ENCODE assay signal across 18 cellular contexts in the genomic region with DNA sequence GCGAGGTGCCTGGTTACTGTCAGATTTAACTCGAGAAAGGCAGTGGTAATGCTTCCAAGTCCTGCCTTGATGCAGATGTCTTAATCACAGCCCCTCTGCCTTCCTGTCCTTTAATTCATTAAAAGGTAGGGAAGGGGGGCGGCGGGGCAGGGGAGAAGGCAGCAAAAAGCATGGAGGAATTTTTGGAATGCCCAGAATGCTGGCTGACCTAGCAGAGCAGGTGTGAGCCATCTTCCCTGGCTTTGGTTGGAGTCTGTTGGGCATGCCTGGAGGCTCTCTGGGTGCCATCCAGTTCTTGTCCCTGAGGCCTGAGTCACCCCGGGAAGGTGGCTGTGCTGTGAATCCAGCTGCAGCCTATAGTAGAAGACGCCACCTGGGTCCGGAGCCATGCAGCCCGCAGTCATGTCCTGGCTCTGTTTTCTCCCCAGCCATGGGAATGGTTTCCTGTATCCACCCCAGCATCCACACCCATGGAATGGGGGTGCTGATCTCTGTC. TPM values are rescaled to one million over a fixed set of nuclear protein-coding genes. Genes with fewer than 3 reads are reported as not detected.
DNase-seq lines count a peak whose midpoint lies in the region; ATAC-seq, FAIRE-seq and TF ChIP-seq lines count a peak whose summit lies in the region.
"Had no signal": no experiment of that assay in that cellular context is flagged by ENCODE, and none has a peak within 500 bp of the region (broad histone marks: within the 10 kb centered on the region; RNA-seq: fewer than 3 reads in every experiment).

No MANE protein-coding gene starts in this region.

- H3K27ac ChIP-seq in A549: peak overlapping the region in 1 of 2 experiments; percentile 59; a peak in 3 of 6 replicates
- peak overlapping the region; percentile 54 for H3K27ac ChIP-seq in endothelial cell of umbilical vein (ENCODE audit: insufficient read depth, low read depth, low read length)
- peak overlapping the region; percentile 31 for H3K27ac ChIP-seq in lower lobe of right lung
- H3K27ac ChIP-seq: spleen had no signal

- H3K27me3 ChIP-seq in endothelial cell of umbilical vein (ENCODE audit: control insufficient read depth in 2 of 2, insufficient read depth in 2 of 2, low read length in 2 of 2) (no peaks in the 10 kb centered on the region), lower lobe of right lung (ENCODE audit: low read depth) (no peaks in the 10 kb centered on the region)
- H3K27me3 ChIP-seq: spleen had no signal

- POLR2A ChIA-PET in A549 (lab: Yijun Ruan, JAX) (no interaction called here), endothelial cell of umbilical vein (lab: Charles Lee) (no interaction called here)

- no peaks in the 10 kb centered on the region for H4K20me1 ChIP-seq in endothelial cell of umbilical vein (replicated peaks; ENCODE audit: control insufficient read depth, extremely low read depth, insufficient read depth, low read length)

- no peaks in the 10 kb centered on the region for H3K36me3 Mint-ChIP-seq in activated T-helper 1 cell treated with anti-CD3 and anti-CD28 coated beads, Interleukin-12 subunit alpha, Interleukin-12 subunit beta, Interleukin-2, Interleukin-4 antibody, amounts not matched to agents 30 ng/mL and 10 ng/mL and 1 ng/mL, durations not matched to agents 14 hours and 24 hours and 36 hours (ENCODE audit: low read depth)

- H3K36me3 ChIP-seq in endothelial cell of umbilical vein (ENCODE audit: control insufficient read depth in 2 of 2, extremely low read depth in 1 of 2, insufficient read depth in 2 of 2, low read length in 2 of 2) (no peaks in the 10 kb centered on the region), lower lobe of right lung (no peaks in the 10 kb centered on the region)
- H3K36me3 ChIP-seq: spleen had no signal

- H3K4me3 Mint-ChIP-seq in activated T-helper 1 cell treated with anti-CD3 and anti-CD28 coated beads, Interleukin-12 subunit alpha, Interleukin-12 subunit beta, Interleukin-2, Interleukin-4 antibody, amounts not matched to agents 30 ng/mL and 10 ng/mL and 1 ng/mL, durations not matched to agents 14 hours and 24 hours and 36 hours: no peak overlapping the region
- H3K4me3 Mint-ChIP-seq: central memory CD8-positive, alpha-beta T cell; nephron progenitor cell had no signal

- dilution Hi-C loops in endothelial cell of umbilical vein (cut with MboI; ENCODE audit: extremely low pct_ligation_motif_present, low sequenced_read_pairs): no loop called here

- H3K79me2 ChIP-seq in endothelial cell of umbilical vein (ENCODE audit: control insufficient read depth, insufficient read depth, low read length): peaks cover 53% of the 10 kb centered on the region

- H3K9ac ChIP-seq in endothelial cell of umbilical vein (replicated peaks; ENCODE audit: extremely low read depth, insufficient read depth, low read length): no peak overlapping the region

- TF ChIP-seq RAD21 in A549 (conservative IDR thresholded peaks at IDR 0.05 in 1 of 2, IDR thresholded peaks at IDR 0.05 in 1 of 2): no peak

- no peaks in the 10 kb centered on the region for H3K9me1 ChIP-seq in endothelial cell of umbilical vein (replicated peaks; ENCODE audit: control insufficient read depth, extremely low read depth, insufficient read depth, low read length)

- TF ChIP-seq CTCF in A549 (IDR thresholded peaks at IDR 0.05): no peak
- no peak for TF ChIP-seq CTCF in endothelial cell of umbilical vein (IDR thresholded peaks at IDR 0.05; ENCODE audit: extremely low read depth in 1 of 2, insufficient read depth in 1 of 2, low read depth in 1 of 2, low read length in 2 of 2)
- TF ChIP-seq CTCF in lower lobe of right lung (IDR thresholded peaks at IDR 0.05): no peak

- 65% methylated on average over 6 of the region's 8 CpGs for WGBS in A549 (ENCODE audit: missing lambda C conversion rate)

- DNase-seq in A549 (ENCODE audit: low read depth in 1 of 2, low spot score in 1 of 2) (no peak), M059J (ENCODE audit: low read depth) (peak; percentile 93), endothelial cell of umbilical vein (ENCODE audit: low read depth, low spot score) (no peak), lower lobe of right lung (no peak), HPDE6-E6E7 (ENCODE audit: extremely low spot score) (no peak), NCI-H510A treated with DMSO at 0.1 percent for 48 hours (lab: John Stamatoyannopoulos, UW) (no peak), cerebellar cortex (ENCODE audit: low spot score) (no peak)
- DNase-seq in activated T-helper 1 cell treated with anti-CD3 and anti-CD28 coated beads, Interleukin-12 subunit alpha, Interleukin-12 subunit beta, Interleukin-2, Interleukin-4 antibody, amounts not matched to agents 30 ng/mL and 10 ng/mL and 1 ng/mL, durations not matched to agents 14 hours and 24 hours and 36 hours (ENCODE audit: low spot score): no peak
- DNase-seq: activated effector memory CD4-positive, alpha-beta T cell treated with anti-CD3 and anti-CD28 coated beads, Interleukin-2, amount 50 U/mL, for 16 hours; DMS153; NCI-H2029; nephron progenitor cell; spleen; T-helper 2 cell had no signal

- TF ChIP-seq POLR2A in A549 (IDR thresholded peaks at IDR 0.05; ENCODE audit: low read length) (no peak), endothelial cell of umbilical vein (IDR thresholded peaks at IDR 0.05; ENCODE audit: low read depth, low read length) (no peak)

- H3K4me1 ChIP-seq in A549 (peaks cover 39% of the 10 kb centered on the region), endothelial cell of umbilical vein (ENCODE audit: control insufficient read depth, extremely low read depth, insufficient read depth, low read length) (peaks cover 39% of the 10 kb centered on the region), lower lobe of right lung (peaks cover 34% of the 10 kb centered on the region)

- intact Hi-C loops in endothelial cell of umbilical vein (cut with micrococcal nuclease) (loop anchor here (2.0 to 5.0 kb wide), 2 partner anchors 13 to 59 kb away; no protein-coding TSS in a partner anchor), lower lobe of right lung (cut with DNase I) (no loop called here)
- intact Hi-C loops in activated T-helper 1 cell treated with anti-CD3 and anti-CD28 coated beads, Interleukin-12 subunit alpha, Interleukin-12 subunit beta, Interleukin-2, Interleukin-4 antibody, amounts not matched to agents 30 ng/mL and 10 ng/mL and 1 ng/mL, durations not matched to agents 14 hours and 24 hours and 36 hours (cut with micrococcal nuclease): no loop called here

- no peak for TF ChIP-seq EP300 in A549 (IDR thresholded peaks at IDR 0.05)

- FAIRE-seq in A549 (lab: Jason Lieb, UNC): no peak
- peak; percentile 58 for FAIRE-seq in endothelial cell of umbilical vein (lab: Jason Lieb, UNC)
- FAIRE-seq: K562 had no signal

- no peaks in the 10 kb centered on the region for H3K4me1 Mint-ChIP-seq in activated T-helper 1 cell treated with anti-CD3 and anti-CD28 coated beads, Interleukin-12 subunit alpha, Interleukin-12 subunit beta, Interleukin-2, Interleukin-4 antibody, amounts not matched to agents 30 ng/mL and 10 ng/mL and 1 ng/mL, durations not matched to agents 14 hours and 24 hours and 36 hours (ENCODE audit: low read depth)
- H3K4me1 Mint-ChIP-seq: central memory CD8-positive, alpha-beta T cell had no signal

- CTCF ChIA-PET in A549 (lab: Yijun Ruan, JAX): interaction anchor here (1.5 kb wide), 1 partner anchor 9 kb away, joined by 4 read pairs; no protein-coding TSS in a partner anchor
- CTCF ChIA-PET in endothelial cell of umbilical vein (lab: Charles Lee): interaction anchor here (2.1 kb wide), 1 partner anchor 81 kb away, joined by 7 read pairs; no protein-coding TSS in a partner anchor

- no peak overlapping the region for H2AFZ ChIP-seq in endothelial cell of umbilical vein (ENCODE audit: low read depth, low read length)

- H3K27me3 Mint-ChIP-seq in activated T-helper 1 cell treated with anti-CD3 and anti-CD28 coated beads, Interleukin-12 subunit alpha, Interleukin-12 subunit beta, Interleukin-2, Interleukin-4 antibody, amounts not matched to agents 30 ng/mL and 10 ng/mL and 1 ng/mL, durations not matched to agents 14 hours and 24 hours and 36 hours (ENCODE audit: insufficient read depth): peaks cover 28% of the 10 kb centered on the region
- H3K27me3 Mint-ChIP-seq: central memory CD8-positive, alpha-beta T cell had no signal

- H3K9me3 ChIP-seq in A549 (no peaks in the 10 kb centered on the region), endothelial cell of umbilical vein (replicated peaks; ENCODE audit: control insufficient read depth, insufficient read depth, low read length) (no peaks in the 10 kb centered on the region), lower lobe of right lung (no peaks in the 10 kb centered on the region)
- H3K9me3 ChIP-seq: spleen had no signal

- ATAC-seq in A549 (peak in 1 of 2 experiments; percentile 48; a peak in 2 of 6 replicates), lower lobe of right lung (no peak)
- ATAC-seq: K562 had no signal

- no TSS peak for BruUV-seq in endothelial cell of umbilical vein (replicated peaks; lab: Mats Ljungman, UMichigan)

- H3K4me2 ChIP-seq in A549: peak overlapping the region; percentile 26; the same call in 1 of the 3 replicates
- no peak overlapping the region for H3K4me2 ChIP-seq in endothelial cell of umbilical vein (ENCODE audit: insufficient read depth, low read length)

- no peak overlapping the region for H3K4me3 ChIP-seq in A549
- H3K4me3 ChIP-seq in endothelial cell of umbilical vein (replicated peaks in 1 of 3; ENCODE audit: insufficient read depth in 1 of 3, low read depth in 1 of 3, low read length in 3 of 3): no peak overlapping the region
- H3K4me3 ChIP-seq in lower lobe of right lung: no peak overlapping the region
- H3K4me3 ChIP-seq: K562, spleen had no signal

- no peaks in the 10 kb centered on the region for H3K9me3 Mint-ChIP-seq in activated T-helper 1 cell treated with anti-CD3 and anti-CD28 coated beads, Interleukin-12 subunit alpha, Interleukin-12 subunit beta, Interleukin-2, Interleukin-4 antibody, amounts not matched to agents 30 ng/mL and 10 ng/mL and 1 ng/mL, durations not matched to agents 14 hours and 24 hours and 36 hours
- H3K9me3 Mint-ChIP-seq: central memory CD8-positive, alpha-beta T cell; nephron progenitor cell had no signal

- H3K27ac Mint-ChIP-seq in activated T-helper 1 cell treated with anti-CD3 and anti-CD28 coated beads, Interleukin-12 subunit alpha, Interleukin-12 subunit beta, Interleukin-2, Interleukin-4 antibody, amounts not matched to agents 30 ng/mL and 10 ng/mL and 1 ng/mL, durations not matched to agents 14 hours and 24 hours and 36 hours: no peak overlapping the region

RNA-seq across cellular contexts. Expression of a gene that starts 15.6 kb away (rescaled TPM):
- 7.9 and 8.8 TPM in 2 replicates for polyA plus RNA-seq in A549 (2011; rRNA removed)
- polyA plus RNA-seq in A549 (2012; cell fraction: cytosol; rRNA removed): 2.3 and 2.7 TPM in 2 replicates
- 4.4 and 6.0 TPM in 2 replicates for polyA plus RNA-seq in A549 (2012; cell fraction: nucleus; rRNA removed)
- polyA plus RNA-seq in A549 (2017; fragmentation: RNase III; extraction: RNeasy Plus Mini Kit Qiagen cat#74134 plus additional on column Dnase treatment): 5.0 to 5.6 TPM (median 5.3 TPM) in 3 replicates
- 14.6 and 15.6 TPM in 2 replicates for polyA minus RNA-seq in A549 (2011; rRNA and poly(A)+ RNA removed)
- 3.3 and 4.7 TPM in 2 replicates for total RNA-seq in M059J (2014; rRNA removed; shearing (Covaris generic))
- total RNA-seq in endothelial cell of umbilical vein: 78.9 and 85.1 TPM in 2 replicates
- polyA plus RNA-seq in endothelial cell of umbilical vein: 18.9 and 23.1 TPM in 2 replicates
- 21.8 and 22.1 TPM in 2 replicates for polyA plus RNA-seq in endothelial cell of umbilical vein (2011; cell fraction: cytosol; rRNA removed)
- polyA plus RNA-seq in endothelial cell of umbilical vein (2011; cell fraction: nucleus; rRNA removed): 38.5 and 45.9 TPM in 2 replicates
- polyA plus RNA-seq in endothelial cell of umbilical vein (2012): 17.4 and 19.8 TPM in 2 replicates
- 59.2 and 71.7 TPM in 2 replicates for polyA minus RNA-seq in endothelial cell of umbilical vein
- polyA minus RNA-seq in endothelial cell of umbilical vein (2011; cell fraction: cytosol; rRNA and poly(A)+ RNA removed): 10.0 TPM
- 70.1 and 79.2 TPM in 2 replicates for polyA minus RNA-seq in endothelial cell of umbilical vein (2011; cell fraction: nucleus; rRNA and poly(A)+ RNA removed)
- total RNA-seq in lower lobe of right lung: 40.7 TPM
- total RNA-seq in activated T-helper 1 cell treated with anti-CD3 and anti-CD28 coated beads, Interleukin-12 subunit alpha, Interleukin-12 subunit beta, Interleukin-2, Interleukin-4 antibody, amounts not matched to agents 30 ng/mL and 10 ng/mL and 1 ng/mL, durations not matched to agents 14 hours and 24 hours and 36 hours: 16.5 and 17.6 TPM in 2 replicates

RNA-seq across cellular contexts. Expression of a gene that starts 21.6 kb away (rescaled TPM):
- not detected in 2 replicates for polyA plus RNA-seq in A549 (2011; rRNA removed)
- polyA plus RNA-seq in A549 (2012; cell fraction: cytosol; rRNA removed): not detected in 2 replicates
- polyA plus RNA-seq in A549 (2012; cell fraction: nucleus; rRNA removed): not detected in 2 replicates
- polyA plus RNA-seq in A549 (2017; fragmentation: RNase III; extraction: RNeasy Plus Mini Kit Qiagen cat#74134 plus additional on column Dnase treatment): not detected in 3 replicates
- polyA minus RNA-seq in A549 (2011; rRNA and poly(A)+ RNA removed): not detected in 2 replicates
- total RNA-seq in M059J (2014; rRNA removed; shearing (Covaris generic)): not detected in 2 replicates
- not detected in 2 replicates for total RNA-seq in endothelial cell of umbilical vein
- not detected in 2 replicates for polyA plus RNA-seq in endothelial cell of umbilical vein
- polyA plus RNA-seq in endothelial cell of umbilical vein (2011; cell fraction: cytosol; rRNA removed): not detected in 2 replicates
- not detected in 2 replicates for polyA plus RNA-seq in endothelial cell of umbilical vein (2011; cell fraction: nucleus; rRNA removed)
- not detected in 2 replicates for polyA plus RNA-seq in endothelial cell of umbilical vein (2012)
- not detected in 2 replicates for polyA minus RNA-seq in endothelial cell of umbilical vein
- not detected for polyA minus RNA-seq in endothelial cell of umbilical vein (2011; cell fraction: cytosol; rRNA and poly(A)+ RNA removed)
- not detected in 2 replicates for polyA minus RNA-seq in endothelial cell of umbilical vein (2011; cell fraction: nucleus; rRNA and poly(A)+ RNA removed)
- total RNA-seq in lower lobe of right lung: not detected
- total RNA-seq in activated T-helper 1 cell treated with anti-CD3 and anti-CD28 coated beads, Interleukin-12 subunit alpha, Interleukin-12 subunit beta, Interleukin-2, Interleukin-4 antibody, amounts not matched to agents 30 ng/mL and 10 ng/mL and 1 ng/mL, durations not matched to agents 14 hours and 24 hours and 36 hours: not detected in 2 replicates
- total RNA-seq: K562, spleen, urinary bladder had no signal
- polyA plus RNA-seq: AG04450, K562, spleen, urinary bladder had no signal
